In genomic region chr10:73815719-73816030, GRCh38 we compare ENCODE assay signal across 2 cellular contexts.
TF ChIP-seq lines count a peak whose summit lies in the region.

No MANE protein-coding gene starts in this region.

TF ChIP-seq in SK-N-SH, 30 proteins besides CTCF, POLR2A, EP300 and RAD21:
- TF ChIP-seq FOXJ3 (CRISPR knock-in tag; IDR thresholded peaks at IDR 0.05) (no peak), MEF2A (IDR thresholded peaks at IDR 0.05; ENCODE audit: borderline replicate concordance, low read depth) (no peak), FOXM1 (IDR thresholded peaks at IDR 0.05; ENCODE audit: low read depth) (no peak), PBX3 (IDR thresholded peaks at IDR 0.05) (no peak), SIN3A (IDR thresholded peaks at IDR 0.05; ENCODE audit: borderline replicate concordance, low read depth, low read length) (no peak), SMC3 (IDR thresholded peaks at IDR 0.05; ENCODE audit: low read depth, low read length) (no peak), GATA2 (CRISPR knock-in tag; IDR thresholded peaks at IDR 0.05) (no peak), ELF1 (IDR thresholded peaks at IDR 0.05) (no peak), JUND (IDR thresholded peaks at IDR 0.05) (no peak), FOSL2 (IDR thresholded peaks at IDR 0.05; ENCODE audit: borderline replicate concordance, low read depth) (no peak), NFIC (IDR thresholded peaks at IDR 0.05; ENCODE audit: borderline replicate concordance) (no peak), RXRA (IDR thresholded peaks at IDR 0.05; ENCODE audit: borderline replicate concordance, low read depth) (no peak), USF2 (IDR thresholded peaks at IDR 0.05; ENCODE audit: borderline replicate concordance, low read depth, low read length) (no peak)

TF ChIP-seq in SK-N-SH treated with all-trans-retinoic acid at 6 μM for 48 hours, 23 proteins besides CTCF, POLR2A, EP300 and RAD21:
- TF ChIP-seq ARNTL (CRISPR knock-in tag; IDR thresholded peaks at IDR 0.05; ENCODE audit: borderline replicate concordance, low read depth) (no peak), CREB5 (CRISPR knock-in tag; IDR thresholded peaks at IDR 0.05; ENCODE audit: low read depth) (no peak), SNAI2 (CRISPR knock-in tag; IDR thresholded peaks at IDR 0.05) (no peak), POU6F1 (CRISPR knock-in tag; IDR thresholded peaks at IDR 0.05; ENCODE audit: borderline replicate concordance, low read depth) (no peak), TOX (CRISPR knock-in tag; IDR thresholded peaks at IDR 0.05; ENCODE audit: borderline replicate concordance) (no peak)
